8 cellular contexts compared by ENCODE assay signal in the genomic region with DNA sequence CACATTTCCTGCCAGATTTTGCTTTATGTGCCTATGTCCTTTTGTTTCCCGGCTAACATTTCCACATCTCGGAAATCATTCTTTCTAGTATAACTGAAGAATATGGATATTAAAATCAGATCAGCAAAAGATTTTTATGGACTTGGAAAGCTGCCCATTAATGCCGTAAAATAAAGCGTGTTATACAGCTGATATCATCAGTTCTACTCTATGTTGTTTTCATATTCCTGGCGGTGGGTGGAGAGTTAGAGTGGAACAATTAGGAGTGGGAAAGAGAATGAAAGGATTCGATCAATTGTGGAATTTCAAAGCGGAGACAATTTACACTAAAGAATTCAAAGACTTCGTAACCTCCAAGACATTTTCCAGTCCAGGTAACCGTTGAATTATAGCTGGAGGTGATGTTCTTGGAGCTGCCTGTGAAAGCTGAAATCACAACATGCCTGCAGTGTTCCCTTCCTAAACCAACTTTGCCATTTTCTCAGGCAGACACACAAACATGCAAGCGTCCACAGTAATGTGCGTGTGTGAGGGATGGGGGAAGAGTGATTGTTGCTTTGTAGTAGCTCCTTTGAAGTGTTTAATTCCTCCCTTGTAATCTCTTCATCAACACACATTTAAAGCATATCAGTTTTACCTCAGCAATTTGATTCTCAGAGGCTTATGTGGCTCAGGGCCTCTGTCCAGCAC.
A peak's percentile ranks its signal among the peaks of the same experiment; 100 is the strongest.
DNase-seq lines count a peak whose midpoint lies in the region; ATAC-seq and TF ChIP-seq lines count a peak whose summit lies in the region.

No MANE protein-coding gene starts in this region.

- 3 to 6% methylated on average over 11 of the region's 11 CpGs for WGBS in GM23248 (ENCODE audit: low coverage in 1 of 2, low lambda C conversion rate in 2 of 2, missing lambda C conversion rate in 2 of 2), 2 experiments
- WGBS in spleen, 5 donors = 69 to 78% (median 75%) methylated on average over 11 of the region's 11 CpGs

- H3K27me3 ChIP-seq in GM23248 (replicated peaks; ENCODE audit: insufficient read depth) (no peaks in the 10 kb centered on the region), spleen (replicated peaks in 1 of 7) (no peaks in the 10 kb centered on the region)

- no peak overlapping the region for H3K4me3 Mint-ChIP-seq in T-helper 17 cell

- H3K9me3 ChIP-seq in GM23248 (ENCODE audit: low read depth) (no peaks in the 10 kb centered on the region), T-helper 17 cell (ENCODE audit: control insufficient read depth, low read length, poor library complexity, severe bottlenecking) (no peaks in the 10 kb centered on the region), spleen (no peaks in the 10 kb centered on the region)

- H3K36me3 Mint-ChIP-seq in T-helper 17 cell (ENCODE audit: low read depth) = no peaks in the 10 kb centered on the region

- intact Hi-C loops in left ventricle myocardium superior (cut with micrococcal nuclease) (no loop called here), spleen (cut with DNase I; ENCODE audit: low total_unique reads) (no loop called here)

- peak overlapping the region; percentile 83 for H3K9ac ChIP-seq in GM23248

- H3K4me2 ChIP-seq in GM23248 (ENCODE audit: unreplicated experiment) = peak overlapping the region; percentile 78

- peaks cover 9% of the 10 kb centered on the region for H3K4me1 Mint-ChIP-seq in T-helper 17 cell

- no peaks in the 10 kb centered on the region for H3K9me2 ChIP-seq in GM23248 (ENCODE audit: insufficient read depth)

- H3K27ac ChIP-seq in GM23248 = peak overlapping the region; percentile 93
- H3K27ac ChIP-seq in spleen = peak overlapping the region; percentile 15 to 81 (median 78)

- in situ Hi-C loops in GM23248 (cut with MboI) = no loop called here

- no peaks in the 10 kb centered on the region for H3K36me3 ChIP-seq in GM23248 (ENCODE audit: low read depth)
- H3K36me3 ChIP-seq in spleen = no peaks in the 10 kb centered on the region

- H3K4me3 ChIP-seq in GM23248 (peak overlapping the region; percentile 72), spleen (peak overlapping the region in 6 of 8 donors; percentile 7 to 55 (median 18))

- H4K20me1 ChIP-seq in GM23248 (ENCODE audit: insufficient read depth) = no peaks in the 10 kb centered on the region

- DNase-seq in GM23248 (peak; percentile 54), T-helper 17 cell (no peak), left ventricle myocardium superior (no peak), spleen (no peak), OCI-M1 (lab: John Stamatoyannopoulos, UW) (no peak)

- no peak for TF ChIP-seq CTCF in spleen (IDR thresholded peaks at IDR 0.05 in 8 of 11, conservative IDR thresholded peaks at IDR 0.05 in 3 of 11)

- peaks cover 10% of the 10 kb centered on the region; the same call in 1 of the 2 replicates for H3F3A ChIP-seq in GM23248 (ENCODE audit: insufficient read depth)

- no peak for TF ChIP-seq POLR2A in spleen (IDR thresholded peaks at IDR 0.05)

- H3K27me3 Mint-ChIP-seq in T-helper 17 cell = no peaks in the 10 kb centered on the region

- H2AFZ ChIP-seq in GM23248 = peak overlapping the region; percentile 79

- ATAC-seq in T-helper 17 cell = peak; percentile 32
- ATAC-seq in left ventricle myocardium superior = peak; percentile 3
- ATAC-seq in GM19023 (IDR thresholded peaks at IDR 0.05; ENCODE audit: unreplicated experiment) = no peak
- no peak for ATAC-seq in GM18519 (IDR thresholded peaks at IDR 0.05; ENCODE audit: low FRiP score, unreplicated experiment)
- ATAC-seq in HG03097 (IDR thresholded peaks at IDR 0.05; ENCODE audit: low FRiP score, unreplicated experiment) = no peak

- peaks cover 39% of the 10 kb centered on the region for H3K4me1 ChIP-seq in GM23248 (ENCODE audit: insufficient read depth)
- H3K4me1 ChIP-seq in spleen = peaks cover 16 to 59% (median 23%) of the 10 kb centered on the region in 6 donors

- H3K79me2 ChIP-seq in GM23248 (ENCODE audit: insufficient read depth) = no peaks in the 10 kb centered on the region

- no peak overlapping the region for H3K27ac Mint-ChIP-seq in T-helper 17 cell

Comparison
In these comparisons a context has a peak if more than half of its experiments do, and no peak if none do; other contexts are left out.
1. ATAC-seq: peak in T-helper 17 cell (single experiment) and left ventricle myocardium superior (single experiment); none in GM19023 (single experiment), GM18519 (single experiment) and HG03097 (single experiment).